ENCODE assay signal across 23 cellular contexts in genomic region chr3:142664819-142665218, GRCh38. TPM values are rescaled to one million over a fixed set of nuclear protein-coding genes. Genes with fewer than 3 reads are reported as not detected.
DNase-seq lines count a peak whose midpoint lies in the region; ATAC-seq and TF ChIP-seq lines count a peak whose summit lies in the region.
"Had no signal": no experiment of that assay in that cellular context is flagged by ENCODE, and none has a peak within 500 bp of the region (broad histone marks: within the 10 kb centered on the region; RNA-seq: fewer than 3 reads in every experiment).

No MANE protein-coding gene starts in this region.

- no peaks in the 10 kb centered on the region for H3K9me3 ChIP-seq in colonic mucosa
- H3K9me3 ChIP-seq: thoracic aorta had no signal

- H3K4me3 ChIP-seq in H7 (ENCODE audit: insufficient read depth, low read depth, low read length) (no peak overlapping the region), colonic mucosa (no peak overlapping the region)
- H3K4me3 ChIP-seq: thoracic aorta had no signal

- ATAC-seq in GM19328 (IDR thresholded peaks at IDR 0.05; ENCODE audit: unreplicated experiment) = no peak
- ATAC-seq in stimulated activated memory B cell treated with anti-CD40 and anti-IgM and Interleukin-4, amounts not matched to agents 10 μg/mL and 1 μg/mL and 100 μg/mL, for 72 hours = no peak
- ATAC-seq: natural killer cell treated with Interleukin-12 subunit alpha and Interleukin-12 subunit beta and Interleukin-15 and Interleukin-18, amount 100 ng/mL, for 72 hours had no signal

- no peaks in the 10 kb centered on the region for H3K9me3 Mint-ChIP-seq in osteocyte (ENCODE audit: unreplicated experiment)
- peaks cover 3% of the 10 kb centered on the region for H3K9me3 Mint-ChIP-seq in stimulated activated memory B cell treated with anti-CD40 and anti-IgM and Interleukin-4, amounts not matched to agents 10 μg/mL and 1 μg/mL and 100 μg/mL, for 72 hours
- H3K9me3 Mint-ChIP-seq: brain; natural killer cell treated with Interleukin-12 subunit alpha and Interleukin-12 subunit beta and Interleukin-15 and Interleukin-18, amount 100 ng/mL, for 72 hours had no signal

- intact Hi-C loops in colonic mucosa (cut with DNase I) = no loop called here

- H3K4me1 ChIP-seq in colonic mucosa = peaks cover 4% of the 10 kb centered on the region

- H3K36me3 ChIP-seq in H7 (replicated peaks; ENCODE audit: control insufficient read depth, insufficient read depth, low read length) (no peaks in the 10 kb centered on the region), colonic mucosa (no peaks in the 10 kb centered on the region)
- H3K36me3 ChIP-seq: thoracic aorta had no signal

- peaks cover 11% of the 10 kb centered on the region for H3K4me1 Mint-ChIP-seq in osteocyte (ENCODE audit: unreplicated experiment)
- H3K4me1 Mint-ChIP-seq in stimulated activated memory B cell treated with anti-CD40 and anti-IgM and Interleukin-4, amounts not matched to agents 10 μg/mL and 1 μg/mL and 100 μg/mL, for 72 hours = no peaks in the 10 kb centered on the region
- H3K4me1 Mint-ChIP-seq: brain; CD4-positive, CD25-positive, alpha-beta regulatory T cell had no signal

- DNase-seq in H7 = peak; percentile 10
- DNase-seq in NCI-H2081 (lab: John Stamatoyannopoulos, UW) = peak; percentile 27 to 72
- no peak for DNase-seq in colonic mucosa
- no peak for DNase-seq in osteocyte (ENCODE audit: extremely low spot score, unreplicated experiment)
- DNase-seq in NCI-H446 treated with DMSO at 0.1 percent for 48 hours (lab: John Stamatoyannopoulos, UW) = no peak
- DNase-seq: activated CD4-positive, alpha-beta T cell treated with anti-CD3 and anti-CD28 coated beads, Interleukin-2, amount 50 U/mL, for 48 hours; activated effector memory CD4-positive, alpha-beta T cell treated with anti-CD3 and anti-CD28 coated beads, Interleukin-2, amount 50 U/mL, for 16 hours; activated T-cell treated with anti-CD3 and anti-CD28 coated beads for 4 hours; CD4-positive, CD25-positive, alpha-beta regulatory T cell; DMS153; GDM1; HCEC 1CT; KBM-7; NCI-H187 treated with DMSO at 0.1 percent for 48 hours; stimulated activated CD4-positive, alpha-beta T cell treated with anti-CD3 and anti-CD28 coated beads, Interleukin-2, amount 100 ng/mL, for 24 hours; stimulated activated naive CD4-positive, alpha-beta T cell; T-helper 9 cell had no signal

- H3K9ac ChIP-seq in colonic mucosa (ENCODE audit: low read depth in 2 of 2, low read length in 2 of 2) = peak overlapping the region in 1 of 2 donors; percentile 30

- no peak for TF ChIP-seq CTCF in colonic mucosa (IDR thresholded peaks at IDR 0.05)
- no peak for TF ChIP-seq CTCF in osteocyte (IDR thresholded peaks at IDR 0.05)

- H3K36me3 Mint-ChIP-seq in osteocyte (ENCODE audit: unreplicated experiment) = no peaks in the 10 kb centered on the region
- no peaks in the 10 kb centered on the region for H3K36me3 Mint-ChIP-seq in stimulated activated memory B cell treated with anti-CD40 and anti-IgM and Interleukin-4, amounts not matched to agents 10 μg/mL and 1 μg/mL and 100 μg/mL, for 72 hours
- H3K36me3 Mint-ChIP-seq: brain; CD4-positive, CD25-positive, alpha-beta regulatory T cell; natural killer cell treated with Interleukin-12 subunit alpha and Interleukin-12 subunit beta and Interleukin-15 and Interleukin-18, amount 100 ng/mL, for 72 hours had no signal

- peaks cover under 1% of the 10 kb centered on the region for H3K27me3 Mint-ChIP-seq in osteocyte (ENCODE audit: unreplicated experiment)
- no peaks in the 10 kb centered on the region for H3K27me3 Mint-ChIP-seq in stimulated activated memory B cell treated with anti-CD40 and anti-IgM and Interleukin-4, amounts not matched to agents 10 μg/mL and 1 μg/mL and 100 μg/mL, for 72 hours
- H3K27me3 Mint-ChIP-seq: brain, progenitor cell of endocrine pancreas had no signal

- H3K27me3 ChIP-seq in H7 (ENCODE audit: control insufficient read depth, insufficient read depth, low read length) (no peaks in the 10 kb centered on the region), colonic mucosa (no peaks in the 10 kb centered on the region)

- peak overlapping the region; percentile 35 for H3K27ac Mint-ChIP-seq in osteocyte (ENCODE audit: unreplicated experiment)
- H3K27ac Mint-ChIP-seq in stimulated activated memory B cell treated with anti-CD40 and anti-IgM and Interleukin-4, amounts not matched to agents 10 μg/mL and 1 μg/mL and 100 μg/mL, for 72 hours = no peak overlapping the region
- H3K27ac Mint-ChIP-seq: brain; CD4-positive, CD25-positive, alpha-beta regulatory T cell; natural killer cell treated with Interleukin-12 subunit alpha and Interleukin-12 subunit beta and Interleukin-15 and Interleukin-18, amount 100 ng/mL, for 72 hours; progenitor cell of endocrine pancreas had no signal

- no peak overlapping the region for H3K4me3 Mint-ChIP-seq in osteocyte (ENCODE audit: unreplicated experiment)
- no peak overlapping the region for H3K4me3 Mint-ChIP-seq in stimulated activated memory B cell treated with anti-CD40 and anti-IgM and Interleukin-4, amounts not matched to agents 10 μg/mL and 1 μg/mL and 100 μg/mL, for 72 hours
- H3K4me3 Mint-ChIP-seq: brain; CD4-positive, CD25-positive, alpha-beta regulatory T cell; natural killer cell treated with Interleukin-12 subunit alpha and Interleukin-12 subunit beta and Interleukin-15 and Interleukin-18, amount 100 ng/mL, for 72 hours had no signal

- H3K27ac ChIP-seq in colonic mucosa = peak overlapping the region; percentile 89
- H3K27ac ChIP-seq: thoracic aorta had no signal

RNA-seq across cellular contexts. Expression of gene TRPC1, which starts 59.0 kb away (rescaled TPM):
- total RNA-seq in H7 (2014; rRNA removed; shearing (Covaris generic)) = 16.7 and 18.3 TPM in 2 replicates
- total RNA-seq in colonic mucosa (1 to 10 TPM; 1.8 to 2.2 TPM), osteocyte (16.6 and 18.6 TPM in 2 replicates)

Comparison
In these comparisons a context has a peak if more than half of its experiments do, and no peak if none do; other contexts are left out.
1. DNase-seq: peak in H7 (single experiment) and NCI-H2081 (2 of 2); none in colonic mucosa (single experiment), osteocyte (single experiment) and NCI-H446 treated with DMSO at 0.1 percent for 48 hours (single experiment).